Comparison of ENCODE assay signal across 11 cellular contexts in genomic region chr10:124032982-124033886, GRCh38.
DNase-seq lines count a peak whose midpoint lies in the region; ATAC-seq and FAIRE-seq lines count a peak whose summit lies in the region.
"Had no signal": no experiment of that assay in that cellular context is flagged by ENCODE, and none has a peak within 500 bp of the region (broad histone marks: within the 10 kb centered on the region; RNA-seq: fewer than 3 reads in every experiment).

No MANE protein-coding gene starts in this region.

- H3K4me1 Mint-ChIP-seq in activated CD8-positive, alpha-beta T cell treated with anti-CD3 and anti-CD28 coated beads, Interleukin-2, amount 10 ng/mL, durations not matched to agents 7 days and 5 days (ENCODE audit: low read depth), result peaks cover 18% of the 10 kb centered on the region

- H3K4me1 ChIP-seq in mesendoderm (ENCODE audit: control insufficient read depth, low read depth, low read length), result peaks cover 2% of the 10 kb centered on the region

- no peak overlapping the region for H3K23ac ChIP-seq in mesendoderm (ENCODE audit: low read length)

- no peak overlapping the region for H3K4ac ChIP-seq in mesendoderm (ENCODE audit: low read depth, low read length)

- H3K9ac ChIP-seq in mesendoderm (ENCODE audit: low read length), result no peak overlapping the region

- no peak overlapping the region for H3K27ac Mint-ChIP-seq in activated CD8-positive, alpha-beta T cell treated with anti-CD3 and anti-CD28 coated beads, Interleukin-2, amount 10 ng/mL, durations not matched to agents 7 days and 5 days

- no peaks in the 10 kb centered on the region for H3K36me3 ChIP-seq in mesendoderm (ENCODE audit: control insufficient read depth, insufficient read depth, low read length)

- no CpG with 5 or more reads among the region's 15 CpGs for WGBS in mesendoderm (ENCODE audit: extremely low coverage, insufficient coverage, low lambda C conversion rate)

- in situ Hi-C loops in ACHN (cut with HindIII; ENCODE audit: low pct_ligation_motif_present, low pct_unique_long_range_greater_than_20kb, low sequenced_read_pairs), result no loop called here

- H2AK5ac ChIP-seq in mesendoderm (ENCODE audit: low read length), result no peak overlapping the region

- no peak overlapping the region for H2BK5ac ChIP-seq in mesendoderm (ENCODE audit: low read length)

- peaks cover 3% of the 10 kb centered on the region for H3K27me3 Mint-ChIP-seq in activated CD8-positive, alpha-beta T cell treated with anti-CD3 and anti-CD28 coated beads, Interleukin-2, amount 10 ng/mL, durations not matched to agents 7 days and 5 days (ENCODE audit: low read depth)

- no peaks in the 10 kb centered on the region for H3K27me3 ChIP-seq in mesendoderm (ENCODE audit: insufficient read depth, low read length, poor library complexity)

- POLR2A ChIA-PET in activated CD8-positive, alpha-beta T cell treated with anti-CD3 and anti-CD28 coated beads, Interleukin-2, amount 10 ng/mL, durations not matched to agents 7 days and 5 days (lab: Charles Lee), result no interaction called here

- no peak overlapping the region for H4K5ac ChIP-seq in mesendoderm (ENCODE audit: low read length)

- H3K18ac ChIP-seq in mesendoderm (ENCODE audit: low read length), result no peak overlapping the region

- H2BK15ac ChIP-seq in mesendoderm (replicated peaks; ENCODE audit: low read depth), result no peak overlapping the region

- H3K4me2 ChIP-seq in mesendoderm (ENCODE audit: low read length), result no peak overlapping the region

- CTCF ChIA-PET in activated CD8-positive, alpha-beta T cell treated with anti-CD3 and anti-CD28 coated beads, Interleukin-2, amount 10 ng/mL, durations not matched to agents 7 days and 5 days (lab: Charles Lee), result no interaction called here

- H3K56ac ChIP-seq in mesendoderm (ENCODE audit: low read length), result no peak overlapping the region

- no peak overlapping the region for H4K8ac ChIP-seq in mesendoderm (ENCODE audit: low read depth, low read length)

- H3K79me1 ChIP-seq in mesendoderm (ENCODE audit: low read length), result no peaks in the 10 kb centered on the region

- no peaks in the 10 kb centered on the region for H3K36me3 Mint-ChIP-seq in activated CD8-positive, alpha-beta T cell treated with anti-CD3 and anti-CD28 coated beads, Interleukin-2, amount 10 ng/mL, durations not matched to agents 7 days and 5 days (ENCODE audit: low read depth)

- H3K79me2 ChIP-seq in mesendoderm (ENCODE audit: control insufficient read depth, insufficient read depth, low read length), result no peaks in the 10 kb centered on the region

- FAIRE-seq in urothelium cell line (lab: Jason Lieb, UNC), result no peak

- DNase-seq in left cardiac atrium (no peak), Right ventricle myocardium inferior (ENCODE audit: missing footprints) (no peak), brain pericyte (ENCODE audit: low read depth, low spot score) (peak; percentile 74), mesendoderm (peak; percentile 58), urothelium cell line (ENCODE audit: low spot score) (peak; percentile 44), ACHN (no peak)
- no peak for DNase-seq in activated CD8-positive, alpha-beta T cell treated with anti-CD3 and anti-CD28 coated beads, Interleukin-2, amount 10 ng/mL, durations not matched to agents 7 days and 5 days
- DNase-seq: activated gamma-delta T cell treated with Interleukin-2 at 50 U/mL for 16 hours; stimulated activated CD4-positive, alpha-beta T cell treated with anti-CD3 and anti-CD28 coated beads, Interleukin-4, amount 100 ng/mL, for 24 hours had no signal

- intact Hi-C loops in left cardiac atrium (cut with DNase I) (no loop called here), Right ventricle myocardium inferior (cut with DNase I) (no loop called here)

- H3K27ac ChIP-seq in mesendoderm (ENCODE audit: low read depth, low read length), result no peak overlapping the region
- H3K27ac ChIP-seq: VCaP had no signal

- H2BK120ac ChIP-seq in mesendoderm (ENCODE audit: low read depth, low read length), result no peak overlapping the region

- no peaks in the 10 kb centered on the region for H3K9me3 Mint-ChIP-seq in activated CD8-positive, alpha-beta T cell treated with anti-CD3 and anti-CD28 coated beads, Interleukin-2, amount 10 ng/mL, durations not matched to agents 7 days and 5 days (ENCODE audit: insufficient read depth)

- H3K4me3 Mint-ChIP-seq in activated CD8-positive, alpha-beta T cell treated with anti-CD3 and anti-CD28 coated beads, Interleukin-2, amount 10 ng/mL, durations not matched to agents 7 days and 5 days, result no peak overlapping the region

- ATAC-seq in left cardiac atrium (peak; percentile 25 to 57), Right ventricle myocardium inferior (no peak), GM18909 (IDR thresholded peaks at IDR 0.05; ENCODE audit: poor library complexity, unreplicated experiment) (no peak)
- ATAC-seq in activated CD8-positive, alpha-beta T cell treated with anti-CD3 and anti-CD28 coated beads, Interleukin-2, amount 10 ng/mL, durations not matched to agents 7 days and 5 days, result no peak

- H3K4me3 ChIP-seq in mesendoderm (ENCODE audit: low read length), result no peak overlapping the region

Comparison
In these comparisons a context has a peak if more than half of its experiments do, and no peak if none do; other contexts are left out.
1. ATAC-seq: peak in left cardiac atrium (2 of 2); none in Right ventricle myocardium inferior (single experiment), activated CD8-positive, alpha-beta T cell treated with anti-CD3 and anti-CD28 coated beads, Interleukin-2, amount 10 ng/mL, durations not matched to agents 7 days and 5 days (single experiment) and GM18909 (single experiment).
2. DNase-seq: peak in brain pericyte (single experiment), mesendoderm (single experiment) and urothelium cell line (single experiment); none in left cardiac atrium (single experiment), Right ventricle myocardium inferior (single experiment), activated CD8-positive, alpha-beta T cell treated with anti-CD3 and anti-CD28 coated beads, Interleukin-2, amount 10 ng/mL, durations not matched to agents 7 days and 5 days (single experiment) and ACHN (single experiment).